Comparison of ENCODE assay signal across 25 cellular contexts in genomic region chr5:175712681-175713085, GRCh38. TPM values are rescaled to one million over a fixed set of nuclear protein-coding genes. Genes with fewer than 3 reads are reported as not detected.
DNase-seq lines count a peak whose midpoint lies in the region; TF ChIP-seq lines count a peak whose summit lies in the region.
"Had no signal": no experiment of that assay in that cellular context is flagged by ENCODE, and none has a peak within 500 bp of the region (broad histone marks: within the 10 kb centered on the region; RNA-seq: fewer than 3 reads in every experiment).

No MANE protein-coding gene starts in this region.

- TF ChIP-seq CTCF in WERI-Rb-1 (IDR thresholded peaks at IDR 0.05; ENCODE audit: low read depth, low read length) = no peak

- H3K4me3 ChIP-seq in WERI-Rb-1 (ENCODE audit: low read depth, low read length) = no peak overlapping the region
- H3K4me3 ChIP-seq: cardiac muscle cell had no signal

- H3K9me3 ChIP-seq in WERI-Rb-1 (ENCODE audit: severe bottlenecking) = peaks cover 14% of the 10 kb centered on the region
- H3K9me3 ChIP-seq: Caco-2 had no signal

- H3K27ac ChIP-seq in WERI-Rb-1 = no peak overlapping the region
- H3K27ac ChIP-seq: 22Rv1, cardiac muscle cell, VCaP had no signal

- H3K27me3 ChIP-seq in WERI-Rb-1 (ENCODE audit: insufficient read depth, low read depth, severe bottlenecking) = no peaks in the 10 kb centered on the region
- H3K27me3 ChIP-seq: cardiac muscle cell had no signal

- H3K36me3 ChIP-seq in WERI-Rb-1 = no peaks in the 10 kb centered on the region

- in situ Hi-C loops in G401 (cut with HindIII; ENCODE audit: low sequenced_read_pairs) = no loop called here

- DNase-seq in NCI-H2171 treated with DMSO at 0.1 percent for 48 hours (lab: John Stamatoyannopoulos, UW) = peak; percentile 42
- DNase-seq in NCI-H2171 (lab: John Stamatoyannopoulos, UW) = no peak
- DNase-seq in GF-D8 (lab: John Stamatoyannopoulos, UW) = peak; percentile 64
- peak; percentile 12 for DNase-seq in WERI-Rb-1
- DNase-seq in mesenteric fat pad (ENCODE audit: low spot score) = peak; percentile 45
- no peak for DNase-seq in NCI-H2196 (lab: John Stamatoyannopoulos, UW; ENCODE audit: unreplicated experiment)
- DNase-seq in G401 (ENCODE audit: low spot score) = no peak
- no peak for DNase-seq in C1 segment of cervical spinal cord (lab: John Stamatoyannopoulos, UW)
- DNase-seq: activated CD4-positive, alpha-beta memory T cell treated with anti-CD3 and anti-CD28 coated beads, Interleukin-2, amount 10 ng/mL, durations not matched to agents 7 days and 5 days; activated naive CD4-positive, alpha-beta T cell; anterior cingulate cortex; dermis blood vessel endothelial cell; EL; HCEC 1CT; KBM-7; left cardiac atrium; mesendoderm; naive B cell; NCI-H187; NCI-H226; stimulated activated CD4-positive, alpha-beta T cell treated with anti-CD3 and anti-CD28 coated beads, Interleukin-12 subunit alpha, Interleukin-12 subunit beta, amount 100 ng/mL, for 4 hours had no signal

RNA-seq across cellular contexts. Expression of gene HRH2, which starts 54.8 kb away (rescaled TPM):
- total RNA-seq in mesenteric fat pad = 12.5 TPM
- total RNA-seq in G401 (2014; rRNA removed; shearing (Covaris generic)) = not detected in 2 replicates
- total RNA-seq: Caco-2, dermis blood vessel endothelial cell had no signal

Comparison
In these comparisons a context has a peak if more than half of its experiments do, and no peak if none do; other contexts are left out.
1. DNase-seq: peak in NCI-H2171 treated with DMSO at 0.1 percent for 48 hours (single experiment), GF-D8 (single experiment), WERI-Rb-1 (single experiment) and mesenteric fat pad (single experiment); none in NCI-H2171 (single experiment), NCI-H2196 (single experiment), G401 (single experiment) and C1 segment of cervical spinal cord (0 of 14).
2. RNA of gene HRH2, which starts 54.8 kb away (total RNA-seq): 12.5 TPM in mesenteric fat pad (single experiment); not detected in G401; every median in the first group is over 10 times any median in the second.